Comparison of ENCODE assay signal across 7 cellular contexts in the genomic region with DNA sequence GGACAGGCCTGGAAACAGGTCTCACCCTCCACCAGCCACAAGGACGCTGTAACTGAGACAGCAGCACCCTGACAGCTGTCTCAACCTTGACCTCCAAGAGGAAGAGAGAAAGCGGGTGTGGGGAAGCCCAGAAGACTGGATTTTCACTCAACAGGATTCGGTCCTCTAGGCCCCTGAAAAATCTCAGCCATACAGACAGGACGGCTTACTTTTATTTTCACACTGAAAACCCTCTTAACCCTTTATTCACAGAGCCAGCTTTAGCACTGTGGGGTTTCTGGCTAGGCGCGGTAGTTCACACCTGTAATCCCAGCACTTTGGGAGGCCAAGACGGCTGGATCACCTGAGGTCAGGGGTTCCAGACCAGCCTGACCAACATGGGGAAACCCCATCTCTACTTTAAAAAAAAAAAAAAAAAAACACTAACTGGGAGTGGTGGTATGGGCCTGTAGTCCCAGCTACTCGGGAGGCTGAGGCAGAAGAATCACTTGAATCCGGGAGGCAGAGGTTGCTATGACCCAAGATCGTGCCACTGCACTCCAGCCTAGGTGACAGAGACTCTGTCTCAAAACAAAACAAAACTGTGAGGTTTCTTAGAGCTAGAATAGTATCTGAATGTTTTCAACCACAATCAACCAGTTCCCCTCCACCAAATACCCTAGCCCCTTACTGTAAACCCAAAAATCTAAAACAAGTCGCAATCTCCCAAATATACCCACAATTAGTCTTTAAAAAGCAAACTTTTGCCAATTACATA. TPM values are rescaled to one million over a fixed set of nuclear protein-coding genes. Genes with fewer than 3 reads are reported as not detected.
DNase-seq lines count a peak whose midpoint lies in the region; ATAC-seq, FAIRE-seq and TF ChIP-seq lines count a peak whose summit lies in the region.

No MANE protein-coding gene starts in this region.

- TF ChIP-seq POLR2A in body of pancreas (IDR thresholded peaks at IDR 0.05) = no peak

- no peaks in the 10 kb centered on the region for H3K9me3 Mint-ChIP-seq in activated naive CD4-positive, alpha-beta T cell treated with anti-CD3 and anti-CD28 coated beads, Interleukin-2, amount 50 U/mL, for 72 hours

- H3K9ac ChIP-seq in skeletal muscle tissue (ENCODE audit: low read depth in 1 of 3, low read length in 3 of 3) = peak overlapping the region; percentile 1 to 66 (median 12)

- peak overlapping the region in 2 of 3 donors; percentile 0 to 15 for H3K4me3 ChIP-seq in skeletal muscle tissue (ENCODE audit: low read length in 3 of 3)
- no peak overlapping the region for H3K4me3 ChIP-seq in body of pancreas

- no peaks in the 10 kb centered on the region for H3K9me3 ChIP-seq in skeletal muscle tissue (ENCODE audit: control insufficient read depth in 3 of 3, low read length in 3 of 3)
- H3K9me3 ChIP-seq in body of pancreas = no peaks in the 10 kb centered on the region

- H3K4me1 ChIP-seq in skeletal muscle tissue (ENCODE audit: control insufficient read depth in 3 of 3, insufficient read depth in 3 of 3, low read length in 3 of 3) = peaks cover 66 to 79% (median 72%) of the 10 kb centered on the region in 3 donors
- peaks cover 82% of the 10 kb centered on the region for H3K4me1 ChIP-seq in body of pancreas

- WGBS in body of pancreas, 2 donors = 41 to 57% methylated on average over 11 of the region's 11 CpGs

- peaks cover 10 to 36% of the 10 kb centered on the region in 2 donors for H3K36me3 Mint-ChIP-seq in activated naive CD4-positive, alpha-beta T cell treated with anti-CD3 and anti-CD28 coated beads, Interleukin-2, amount 50 U/mL, for 72 hours

- H3K36me3 ChIP-seq in skeletal muscle tissue (ENCODE audit: control insufficient read depth in 3 of 3, insufficient read depth in 3 of 3, low read length in 3 of 3) (no peaks in the 10 kb centered on the region), body of pancreas (replicated peaks in 1 of 2; ENCODE audit: insufficient read depth in 1 of 2, low read depth in 2 of 2) (no peaks in the 10 kb centered on the region)

- ATAC-seq in HG03342 (IDR thresholded peaks at IDR 0.05; ENCODE audit: unreplicated experiment) (peak; percentile 41), body of pancreas (no peak), GM19324 (IDR thresholded peaks at IDR 0.05; ENCODE audit: low FRiP score, unreplicated experiment) (no peak), GM21619 (IDR thresholded peaks at IDR 0.05; ENCODE audit: unreplicated experiment) (no peak)
- peak; percentile 42 to 59 for ATAC-seq in activated naive CD4-positive, alpha-beta T cell treated with anti-CD3 and anti-CD28 coated beads, Interleukin-2, amount 50 U/mL, for 72 hours

- intact Hi-C loops in body of pancreas (cut with DNase I) = loop anchor here (10.0 kb wide), 1 partner anchor 70 kb away; no protein-coding TSS in a partner anchor

- peak overlapping the region; percentile 73 for H3K27ac ChIP-seq in skeletal muscle tissue (ENCODE audit: low read depth, low read length)
- H3K27ac ChIP-seq in body of pancreas = peak overlapping the region in 2 of 4 donors; percentile 15 to 53

- FAIRE-seq in GM19239 (lab: Jason Lieb, UNC) = peak; percentile 31

- TF ChIP-seq CTCF in body of pancreas (IDR thresholded peaks at IDR 0.05) = no peak

- H3K27me3 ChIP-seq in skeletal muscle tissue (ENCODE audit: control insufficient read depth in 3 of 3, insufficient read depth in 3 of 3, low read length in 3 of 3) (no peaks in the 10 kb centered on the region), body of pancreas (no peaks in the 10 kb centered on the region)

- peak; percentile 36 for DNase-seq in GM19239 (ENCODE audit: insufficient read length, low spot score)
- DNase-seq in activated naive CD4-positive, alpha-beta T cell treated with anti-CD3 and anti-CD28 coated beads, Interleukin-2, amount 50 U/mL, for 72 hours (ENCODE audit: low spot score in 2 of 2) = peak in 1 of 2 donors; percentile 41
- no peak for DNase-seq in body of pancreas

- peak overlapping the region; percentile 91 to 98 for H3K27ac Mint-ChIP-seq in activated naive CD4-positive, alpha-beta T cell treated with anti-CD3 and anti-CD28 coated beads, Interleukin-2, amount 50 U/mL, for 72 hours

RNA-seq across cellular contexts. Expression of gene ANKRD11, which starts 5.3 kb away (rescaled TPM):
- 100 to 1,000 TPM; 130 to 165 TPM for total RNA-seq in activated naive CD4-positive, alpha-beta T cell treated with anti-CD3 and anti-CD28 coated beads, Interleukin-2, amount 50 U/mL, for 72 hours
- total RNA-seq in skeletal muscle tissue = 21.4 TPM
- total RNA-seq in body of pancreas = 10 to 100 TPM; 52.1 to 97.9 TPM

RNA-seq across cellular contexts. Expression of gene SPG7, which starts 23.1 kb away (rescaled TPM):
- total RNA-seq in activated naive CD4-positive, alpha-beta T cell treated with anti-CD3 and anti-CD28 coated beads, Interleukin-2, amount 50 U/mL, for 72 hours = 100 to 1,000 TPM in 1 of 2 donors, 10 to 100 TPM in 1; 97.7 to 114 TPM
- total RNA-seq in skeletal muscle tissue (83.0 TPM), body of pancreas (100 to 1,000 TPM; 107 to 152 TPM)

Comparison
In these comparisons a context has a peak if more than half of its experiments do, and no peak if none do; other contexts are left out.
1. ATAC-seq: peak in HG03342 (single experiment) and activated naive CD4-positive, alpha-beta T cell treated with anti-CD3 and anti-CD28 coated beads, Interleukin-2, amount 50 U/mL, for 72 hours (2 of 2); none in body of pancreas (single experiment), GM19324 (single experiment) and GM21619 (single experiment).
2. H3K4me3 ChIP-seq: peak in skeletal muscle tissue (2 of 3); none in body of pancreas (0 of 2).